Comparison of ENCODE assay signal across 10 cellular contexts in genomic region chr20:64077094-64077493, GRCh38. TPM values are rescaled to one million over a fixed set of nuclear protein-coding genes. Genes with fewer than 3 reads are reported as not detected.
DNase-seq lines count a peak whose midpoint lies in the region; ATAC-seq and TF ChIP-seq lines count a peak whose summit lies in the region.
"Had no signal": no experiment of that assay in that cellular context is flagged by ENCODE, and none has a peak within 500 bp of the region (broad histone marks: within the 10 kb centered on the region; RNA-seq: fewer than 3 reads in every experiment).

No MANE protein-coding gene starts in this region.

- H3K4me1 ChIP-seq in DOHH2 (ENCODE audit: control insufficient read depth, low read length) (peaks cover 57% of the 10 kb centered on the region), mucosa of descending colon (ENCODE audit: low read depth) (peaks cover 12% of the 10 kb centered on the region)

- peak overlapping the region; percentile 89 for H3K27ac ChIP-seq in DOHH2 (ENCODE audit: low read depth, low read length)
- H3K27ac ChIP-seq: PC-9 had no signal

- H3K79me2 ChIP-seq in DOHH2 (ENCODE audit: control insufficient read depth, low read length): peaks cover 25% of the 10 kb centered on the region

- H3K27ac Mint-ChIP-seq in HFFc6: no peak overlapping the region

- H3K4me2 ChIP-seq in DOHH2 (ENCODE audit: low read length): peak overlapping the region; percentile 95
- H3K4me2 ChIP-seq: smooth muscle cell had no signal

- H3K27me3 Mint-ChIP-seq in HFFc6 (ENCODE audit: insufficient read depth): peaks cover 8% of the 10 kb centered on the region

- H3K9me2 ChIP-seq in DOHH2 (replicated peaks; ENCODE audit: control insufficient read depth, low read length): no peaks in the 10 kb centered on the region

- H3K36me3 Mint-ChIP-seq in HFFc6 (ENCODE audit: low read depth): no peaks in the 10 kb centered on the region

- intact Hi-C loops in mucosa of descending colon (cut with DNase I, micrococcal nuclease): no loop called here

- H3K4me1 Mint-ChIP-seq in HFFc6 (ENCODE audit: low read depth): peaks cover 8% of the 10 kb centered on the region; the same call in 1 of the 2 replicates

- DNase-seq in KG1 (lab: John Stamatoyannopoulos, UW): peak; percentile 78
- DNase-seq in activated effector memory CD4-positive, alpha-beta T cell treated with Interleukin-2 at 50 U/mL for 16 hours: peak; percentile 29
- peak in 1 of 3 donors; percentile 82 for DNase-seq in mucosa of descending colon
- no peak for DNase-seq in HFFc6
- DNase-seq in A172 (ENCODE audit: low spot score): no peak
- DNase-seq: PC-9 had no signal

- peaks cover 25% of the 10 kb centered on the region for H3F3A ChIP-seq in DOHH2 (ENCODE audit: control insufficient read depth, insufficient read depth)

- H3K9me3 ChIP-seq in DOHH2 (ENCODE audit: control insufficient read depth, insufficient read depth, low read length) (no peaks in the 10 kb centered on the region), mucosa of descending colon (no peaks in the 10 kb centered on the region)

- H3K4me3 ChIP-seq in DOHH2 (ENCODE audit: low read length): peak overlapping the region; percentile 99
- no peak overlapping the region for H3K4me3 ChIP-seq in mucosa of descending colon
- H3K4me3 ChIP-seq: PC-9, smooth muscle cell had no signal

- H3K4me3 Mint-ChIP-seq in HFFc6: no peak overlapping the region

- ATAC-seq in mucosa of descending colon (peak; percentile 33), HG02588 (IDR thresholded peaks at IDR 0.05; ENCODE audit: unreplicated experiment) (no peak), GM19328 (IDR thresholded peaks at IDR 0.05; ENCODE audit: unreplicated experiment) (no peak)

- TF ChIP-seq CTCF in DOHH2 (IDR thresholded peaks at IDR 0.05; ENCODE audit: low read depth, low read length, poor library complexity, severe bottlenecking) (no peak), mucosa of descending colon (IDR thresholded peaks at IDR 0.05) (no peak), HFFc6 (IDR thresholded peaks at IDR 0.05) (no peak)

- H3K36me3 ChIP-seq in DOHH2 (ENCODE audit: control insufficient read depth, low read length) (peaks cover 57% of the 10 kb centered on the region), mucosa of descending colon (ENCODE audit: low read depth) (no peaks in the 10 kb centered on the region)

- no peaks in the 10 kb centered on the region for H4K20me1 ChIP-seq in DOHH2 (ENCODE audit: control insufficient read depth, insufficient read depth, low read depth, low read length)

- H3K27me3 ChIP-seq in DOHH2 (ENCODE audit: control insufficient read depth, low read length): peaks cover 2% of the 10 kb centered on the region; the same call in 1 of the 2 replicates

- H3K9me3 Mint-ChIP-seq in HFFc6: no peaks in the 10 kb centered on the region

RNA-seq across cellular contexts. Expression of gene RGS19, which starts 2.2 kb away (rescaled TPM):
- 1 to 10 TPM; 4.7 to 6.9 (median 6.5) TPM for total RNA-seq in mucosa of descending colon
- total RNA-seq in HFFc6 (2021; fragmentation: NEBNext Ultra II Directional; extraction: Animal tissue kit (Norgen Biotek cat#: 25700)): 10 to 100 TPM; 11.0 to 16.3 (median 12.9) TPM
- 29.3 and 29.5 TPM in 2 replicates for total RNA-seq in A172 (2014; rRNA removed; shearing (Covaris generic))

RNA-seq across cellular contexts. Expression of gene OPRL1, which starts 2.8 kb away (rescaled TPM):
- under 1 TPM; 0.26 to 0.76 (median 0.39) TPM for total RNA-seq in mucosa of descending colon
- under 1 TPM; 0.27 to 1.00 (median 0.41) TPM for total RNA-seq in HFFc6 (2021; fragmentation: NEBNext Ultra II Directional; extraction: Animal tissue kit (Norgen Biotek cat#: 25700))
- total RNA-seq in A172 (2014; rRNA removed; shearing (Covaris generic)): 0.81 and 1.2 TPM in 2 replicates

RNA-seq across cellular contexts. Expression of gene LKAAEAR1, which starts 7.1 kb away (rescaled TPM):
- total RNA-seq in mucosa of descending colon: not detected
- not detected for total RNA-seq in HFFc6 (2021; fragmentation: NEBNext Ultra II Directional; extraction: Animal tissue kit (Norgen Biotek cat#: 25700))
- total RNA-seq in A172 (2014; rRNA removed; shearing (Covaris generic)): 0.24 TPM in 1 of 2 replicates, not detected in the other
- total RNA-seq: PC-9, smooth muscle cell had no signal

RNA-seq across cellular contexts. Expression of gene TCEA2, which starts 14.1 kb away (rescaled TPM):
- total RNA-seq in mucosa of descending colon: 10 to 100 TPM in 1 of 3 donors, 1 to 10 TPM in 2; 4.1 to 46.1 (median 9.5) TPM
- total RNA-seq in HFFc6 (2021; fragmentation: NEBNext Ultra II Directional; extraction: Animal tissue kit (Norgen Biotek cat#: 25700)): 10 to 100 TPM; 36.8 to 47.4 (median 41.5) TPM
- 52.7 and 58.3 TPM in 2 replicates for total RNA-seq in A172 (2014; rRNA removed; shearing (Covaris generic))

RNA-seq across cellular contexts. Expression of gene SOX18, which starts 27.7 kb away (rescaled TPM):
- 10 to 100 TPM in 2 of 3 donors, 1 to 10 TPM in 1; 4.7 to 20.0 (median 12.6) TPM for total RNA-seq in mucosa of descending colon
- total RNA-seq in HFFc6 (2021; fragmentation: NEBNext Ultra II Directional; extraction: Animal tissue kit (Norgen Biotek cat#: 25700)): under 1 TPM in 2 of 6 experiments, not detected in 4; 0.10 to 0.17 TPM
- total RNA-seq in A172 (2014; rRNA removed; shearing (Covaris generic)): 0.21 and 1.9 TPM in 2 replicates
- total RNA-seq: PC-9 had no signal

Comparison
In these comparisons a context has a peak if more than half of its experiments do, and no peak if none do; other contexts are left out.
1. DNase-seq: peak in KG1 (single experiment) and activated effector memory CD4-positive, alpha-beta T cell treated with Interleukin-2 at 50 U/mL for 16 hours (single experiment); none in HFFc6 (single experiment) and A172 (single experiment).